ENCODE assay signal across 24 cellular contexts in genomic region chr7:42087616-42088015, GRCh38.
DNase-seq lines count a peak whose midpoint lies in the region; ATAC-seq and TF ChIP-seq lines count a peak whose summit lies in the region.
"Had no signal": no experiment of that assay in that cellular context is flagged by ENCODE, and none has a peak within 500 bp of the region (broad histone marks: within the 10 kb centered on the region; RNA-seq: fewer than 3 reads in every experiment).

No MANE protein-coding gene starts in this region.

- H4K20me1 ChIP-seq in neural progenitor cell (ENCODE audit: low read depth) (peaks cover 99% of the 10 kb centered on the region), SK-N-SH (ENCODE audit: insufficient read depth) (no peaks in the 10 kb centered on the region)
- H4K20me1 ChIP-seq: BLaER1 treated with 17β-estradiol and CSF1 and Interleukin-3, amounts not matched to agents 10 nM and 100 nM had no signal

- H3K9me3 Mint-ChIP-seq in endodermal cell (no peaks in the 10 kb centered on the region), mesothelial cell of epicardium (no peaks in the 10 kb centered on the region), neural progenitor cell (no peaks in the 10 kb centered on the region)
- H3K9me3 Mint-ChIP-seq: CD4-positive, alpha-beta T cell; HFFc6 had no signal

- peaks cover 8% of the 10 kb centered on the region for H3K4me1 ChIP-seq in endodermal cell (ENCODE audit: control insufficient read depth, insufficient read depth, low read length)
- peaks cover 64% of the 10 kb centered on the region for H3K4me1 ChIP-seq in neural progenitor cell
- no peaks in the 10 kb centered on the region for H3K4me1 ChIP-seq in SK-N-SH (ENCODE audit: control insufficient read depth in 1 of 2, insufficient read depth in 2 of 2, low read depth in 1 of 2, low read length in 1 of 2)
- H3K4me1 ChIP-seq: A549, BE2C had no signal

- POLR2A ChIA-PET in SK-N-SH (lab: Yijun Ruan, JAX), result no interaction called here

- peaks cover 89% of the 10 kb centered on the region for H3K27me3 Mint-ChIP-seq in endodermal cell (ENCODE audit: insufficient read depth)
- no peaks in the 10 kb centered on the region for H3K27me3 Mint-ChIP-seq in mesothelial cell of epicardium (ENCODE audit: low read depth)
- H3K27me3 Mint-ChIP-seq in neural progenitor cell (ENCODE audit: insufficient read depth, low read depth), result peaks cover 2% of the 10 kb centered on the region

- H3K4me1 Mint-ChIP-seq in endodermal cell (peaks cover 23% of the 10 kb centered on the region), mesothelial cell of epicardium (peaks cover 58% of the 10 kb centered on the region), neural progenitor cell (peaks cover 73% of the 10 kb centered on the region)
- H3K4me1 Mint-ChIP-seq: CD8-positive, alpha-beta memory T cell had no signal

- H3K36me3 ChIP-seq in endodermal cell (ENCODE audit: control insufficient read depth, insufficient read depth, low read length) (no peaks in the 10 kb centered on the region), neural progenitor cell (no peaks in the 10 kb centered on the region), SK-N-SH (replicated peaks in 1 of 2; ENCODE audit: control insufficient read depth in 1 of 2, insufficient read depth in 2 of 2, low read length in 1 of 2) (no peaks in the 10 kb centered on the region)
- H3K36me3 ChIP-seq: BE2C; BLaER1 treated with 17β-estradiol and CSF1 and Interleukin-3, amounts not matched to agents 10 nM and 100 nM; HAP-1 had no signal

- H3K27ac ChIP-seq in endodermal cell (ENCODE audit: low read depth, low read length) (peak overlapping the region; percentile 79), neural progenitor cell (peak overlapping the region; percentile 65), SK-N-SH (ENCODE audit: low read depth in 2 of 2, low read length in 1 of 2) (no peak overlapping the region)
- H3K27ac ChIP-seq: A549; BLaER1 treated with 17β-estradiol and CSF1 and Interleukin-3, amounts not matched to agents 10 nM and 100 nM had no signal

- CTCF ChIA-PET in SK-N-SH (lab: Yijun Ruan, JAX), result no interaction called here

- H3K9ac ChIP-seq in endodermal cell (ENCODE audit: extremely low read depth, low read length, poor library complexity, severe bottlenecking), result no peak overlapping the region
- no peak overlapping the region for H3K9ac ChIP-seq in neural progenitor cell
- H3K9ac ChIP-seq in SK-N-SH, result no peak overlapping the region
- H3K9ac ChIP-seq: BLaER1 treated with 17β-estradiol and CSF1 and Interleukin-3, amounts not matched to agents 10 nM and 100 nM had no signal

- H3F3A ChIP-seq in neural progenitor cell (ENCODE audit: low read depth) (peaks cover 36% of the 10 kb centered on the region), SK-N-SH (replicated peaks; ENCODE audit: insufficient read depth) (no peaks in the 10 kb centered on the region)

- H3K9me3 ChIP-seq in endodermal cell (ENCODE audit: control insufficient read depth, low read length), result no peaks in the 10 kb centered on the region
- no peaks in the 10 kb centered on the region for H3K9me3 ChIP-seq in neural progenitor cell (ENCODE audit: low read depth)
- no peaks in the 10 kb centered on the region for H3K9me3 ChIP-seq in SK-N-SH
- H3K9me3 ChIP-seq: A549; BE2C; BLaER1 treated with 17β-estradiol and CSF1 and Interleukin-3, amounts not matched to agents 10 nM and 100 nM; HAP-1 had no signal

- H3K79me2 ChIP-seq in neural progenitor cell (ENCODE audit: low read depth) (peaks cover 100% of the 10 kb centered on the region), SK-N-SH (ENCODE audit: insufficient read depth) (no peaks in the 10 kb centered on the region)

- DNase-seq in COLO829 (ENCODE audit: low spot score), result peak; percentile 49
- no peak for DNase-seq in endodermal cell
- no peak for DNase-seq in mesothelial cell of epicardium (ENCODE audit: low spot score in 2 of 2, unreplicated experiment in 2 of 2)
- peak; percentile 56 for DNase-seq in neural progenitor cell (ENCODE audit: low spot score)
- DNase-seq in GM03348 (ENCODE audit: low spot score), result no peak
- DNase-seq in SK-N-SH, result no peak
- DNase-seq: 8988T; ACHN; AML-193; BE2C; Calu3; CD4-positive, alpha-beta T cell; CD8-positive, alpha-beta memory T cell; COR-L47; DMS53; DMS79 treated with DMSO at 0.1 percent for 48 hours; GF-D8; GOT3; HFFc6 had no signal

- H3K36me3 Mint-ChIP-seq in endodermal cell (ENCODE audit: low read depth) (no peaks in the 10 kb centered on the region), mesothelial cell of epicardium (peaks cover 3% of the 10 kb centered on the region), neural progenitor cell (peaks cover 37% of the 10 kb centered on the region)
- H3K36me3 Mint-ChIP-seq: CD14-positive monocyte; CD8-positive, alpha-beta memory T cell had no signal

- TF ChIP-seq CTCF in endodermal cell (conservative IDR thresholded peaks at IDR 0.05) (no peak), mesothelial cell of epicardium (IDR thresholded peaks at IDR 0.05; ENCODE audit: unreplicated experiment) (no peak), neural progenitor cell (IDR thresholded peaks at IDR 0.05) (no peak), SK-N-SH (IDR thresholded peaks at IDR 0.05) (no peak)

- H3K4me2 ChIP-seq in neural progenitor cell (peak overlapping the region; percentile 62), SK-N-SH (no peak overlapping the region)
- H3K4me2 ChIP-seq: A549 had no signal

- H2AFZ ChIP-seq in neural progenitor cell (replicated peaks), result no peak overlapping the region
- H2AFZ ChIP-seq in SK-N-SH (ENCODE audit: low read depth), result no peak overlapping the region

- no peak for TF ChIP-seq RAD21 in SK-N-SH (IDR thresholded peaks at IDR 0.05; ENCODE audit: low read length)

- no peak for TF ChIP-seq EP300 in SK-N-SH (IDR thresholded peaks at IDR 0.05; ENCODE audit: borderline replicate concordance in 1 of 2, low read depth in 1 of 2, low read length in 1 of 2)

- H3K4me3 Mint-ChIP-seq in endodermal cell, result no peak overlapping the region
- H3K4me3 Mint-ChIP-seq in mesothelial cell of epicardium, result no peak overlapping the region
- peak overlapping the region; percentile 71 for H3K4me3 Mint-ChIP-seq in neural progenitor cell
- H3K4me3 Mint-ChIP-seq: CD14-positive monocyte; CD4-positive, alpha-beta T cell; CD8-positive, alpha-beta memory T cell; HFFc6 had no signal

- WGBS in endodermal cell (ENCODE audit: insufficient coverage in 1 of 2, insufficient read length in 1 of 2), 2 experiments, result 82% methylated on average over 2 of the region's 2 CpGs; no CpG with 5 or more reads in 1 of the 2 experiments
- 1% methylated on average over 2 of the region's 2 CpGs for WGBS in SK-N-SH (ENCODE audit: low lambda C conversion rate)

- no peaks in the 10 kb centered on the region for H3K9me2 ChIP-seq in SK-N-SH

- H3K27me3 ChIP-seq in endodermal cell (ENCODE audit: control insufficient read depth, insufficient read depth, low read length, poor library complexity, severe bottlenecking) (peaks cover 73% of the 10 kb centered on the region), neural progenitor cell (no peaks in the 10 kb centered on the region), SK-N-SH (ENCODE audit: insufficient read depth) (peaks cover 28% of the 10 kb centered on the region)
- H3K27me3 ChIP-seq: BE2C; BLaER1 treated with 17β-estradiol and CSF1 and Interleukin-3, amounts not matched to agents 10 nM and 100 nM had no signal

- H3K4me3 ChIP-seq in endodermal cell (ENCODE audit: low read length), result no peak overlapping the region
- no peak overlapping the region for H3K4me3 ChIP-seq in neural progenitor cell
- H3K4me3 ChIP-seq in SK-N-SH (ENCODE audit: low read depth in 2 of 2, low read length in 1 of 2), result no peak overlapping the region
- H3K4me3 ChIP-seq: A549; BLaER1 treated with 17β-estradiol and CSF1 and Interleukin-3, amounts not matched to agents 10 nM and 100 nM; HAP-1 had no signal

- no peak overlapping the region for H3K27ac Mint-ChIP-seq in endodermal cell
- H3K27ac Mint-ChIP-seq in mesothelial cell of epicardium, result peak overlapping the region; percentile 22
- H3K27ac Mint-ChIP-seq in neural progenitor cell, result peak overlapping the region; percentile 74
- H3K27ac Mint-ChIP-seq: CD14-positive monocyte; CD4-positive, alpha-beta T cell; CD8-positive, alpha-beta memory T cell; HFFc6 had no signal

- no peak for ATAC-seq in HG03442 (IDR thresholded peaks at IDR 0.05; ENCODE audit: unreplicated experiment)
- ATAC-seq: A549 had no signal

TF ChIP-seq in SK-N-SH, 30 proteins besides CTCF, POLR2A, EP300 and RAD21 (continues in another document):
- TF ChIP-seq POLR2AphosphoS5 (IDR thresholded peaks at IDR 0.05; ENCODE audit: low read depth, low read length) (no peak), FOXJ3 (CRISPR knock-in tag; IDR thresholded peaks at IDR 0.05) (no peak), NFIC (IDR thresholded peaks at IDR 0.05; ENCODE audit: borderline replicate concordance) (no peak), YY1 (IDR thresholded peaks at IDR 0.05; ENCODE audit: low read depth) (no peak), RCOR1 (IDR thresholded peaks at IDR 0.05; ENCODE audit: low read length) (no peak), ZBTB33 (IDR thresholded peaks at IDR 0.05; ENCODE audit: borderline replicate concordance, low read depth) (no peak), SIN3A (IDR thresholded peaks at IDR 0.05; ENCODE audit: borderline replicate concordance, low read depth, low read length) (no peak), FOXM1 (IDR thresholded peaks at IDR 0.05; ENCODE audit: low read depth) (no peak), EZH2phosphoT487 (IDR thresholded peaks at IDR 0.05; ENCODE audit: borderline replicate concordance, low read depth) (no peak), TCF12 (IDR thresholded peaks at IDR 0.05) (no peak), JUND (IDR thresholded peaks at IDR 0.05) (no peak), NRF1 (IDR thresholded peaks at IDR 0.05; ENCODE audit: low read depth, low read length) (no peak), TAF1 (IDR thresholded peaks at IDR 0.05; ENCODE audit: borderline replicate concordance, low read depth, low read length) (no peak)

Comparison
In these comparisons a context has a peak if more than half of its experiments do, and no peak if none do; other contexts are left out.
1. DNase-seq: peak in COLO829 (single experiment) and neural progenitor cell (single experiment); none in endodermal cell (single experiment), mesothelial cell of epicardium (0 of 2), GM03348 (single experiment) and SK-N-SH (single experiment).
2. H3K27ac ChIP-seq: peak in endodermal cell (single experiment) and neural progenitor cell (single experiment); none in SK-N-SH (0 of 2).